Comparison of ENCODE assay signal across 8 cellular contexts in genomic region chr12:57844725-57845477, GRCh38. TPM values are rescaled to one million over a fixed set of nuclear protein-coding genes. Genes with fewer than 3 reads are reported as not detected.
DNase-seq lines count a peak whose midpoint lies in the region; ATAC-seq and TF ChIP-seq lines count a peak whose summit lies in the region.

No MANE protein-coding gene starts in this region.

- no peaks in the 10 kb centered on the region for H3K9me3 Mint-ChIP-seq in activated T-helper 1 cell treated with anti-CD3 and anti-CD28 coated beads, Interleukin-12 subunit alpha, Interleukin-12 subunit beta, Interleukin-2, Interleukin-4 antibody, amounts not matched to agents 30 ng/mL and 10 ng/mL and 1 ng/mL, durations not matched to agents 14 hours and 24 hours and 36 hours
- no peaks in the 10 kb centered on the region for H3K9me3 Mint-ChIP-seq in nephron progenitor cell

- H3K9me2 ChIP-seq in Karpas-422 (replicated peaks; ENCODE audit: insufficient read depth, low read length) = no peaks in the 10 kb centered on the region

- peak overlapping the region; percentile 94; the same call in 1 of the 2 replicates for H2AFZ ChIP-seq in Karpas-422 (ENCODE audit: low read length)

- no peaks in the 10 kb centered on the region for H3K9me3 ChIP-seq in Karpas-422 (ENCODE audit: low read length)

- ATAC-seq in GM21360 (IDR thresholded peaks at IDR 0.05; ENCODE audit: unreplicated experiment) = peak; percentile 27

- H3K36me3 Mint-ChIP-seq in activated T-helper 1 cell treated with anti-CD3 and anti-CD28 coated beads, Interleukin-12 subunit alpha, Interleukin-12 subunit beta, Interleukin-2, Interleukin-4 antibody, amounts not matched to agents 30 ng/mL and 10 ng/mL and 1 ng/mL, durations not matched to agents 14 hours and 24 hours and 36 hours (ENCODE audit: low read depth) = peaks cover 9% of the 10 kb centered on the region
- H3K36me3 Mint-ChIP-seq in nephron progenitor cell (ENCODE audit: low read depth) = no peaks in the 10 kb centered on the region

- H3K79me2 ChIP-seq in Karpas-422 (ENCODE audit: low read length) = no peaks in the 10 kb centered on the region

- H3K4me3 ChIP-seq in Karpas-422 (ENCODE audit: low read length) = peak overlapping the region; percentile 96
- peak overlapping the region; percentile 100 for H3K4me3 ChIP-seq in fibroblast of villous mesenchyme (ENCODE audit: low read depth, low read length)

- H3K4me1 Mint-ChIP-seq in activated T-helper 1 cell treated with anti-CD3 and anti-CD28 coated beads, Interleukin-12 subunit alpha, Interleukin-12 subunit beta, Interleukin-2, Interleukin-4 antibody, amounts not matched to agents 30 ng/mL and 10 ng/mL and 1 ng/mL, durations not matched to agents 14 hours and 24 hours and 36 hours (ENCODE audit: low read depth) = peaks cover 51% of the 10 kb centered on the region
- H3K4me1 Mint-ChIP-seq in nephron progenitor cell = peaks cover 72% of the 10 kb centered on the region

- H3K9ac ChIP-seq in Karpas-422 (ENCODE audit: low read length) = peak overlapping the region; percentile 84

- peak overlapping the region; percentile 87 for H3K27ac Mint-ChIP-seq in activated T-helper 1 cell treated with anti-CD3 and anti-CD28 coated beads, Interleukin-12 subunit alpha, Interleukin-12 subunit beta, Interleukin-2, Interleukin-4 antibody, amounts not matched to agents 30 ng/mL and 10 ng/mL and 1 ng/mL, durations not matched to agents 14 hours and 24 hours and 36 hours
- peak overlapping the region; percentile 99 for H3K27ac Mint-ChIP-seq in nephron progenitor cell

- no peaks in the 10 kb centered on the region for H3K36me3 ChIP-seq in Karpas-422 (ENCODE audit: insufficient read depth, low read length)

- peaks cover 35% of the 10 kb centered on the region for H3K4me1 ChIP-seq in Karpas-422 (ENCODE audit: low read length)

- H3K4me3 Mint-ChIP-seq in activated T-helper 1 cell treated with anti-CD3 and anti-CD28 coated beads, Interleukin-12 subunit alpha, Interleukin-12 subunit beta, Interleukin-2, Interleukin-4 antibody, amounts not matched to agents 30 ng/mL and 10 ng/mL and 1 ng/mL, durations not matched to agents 14 hours and 24 hours and 36 hours = peak overlapping the region; percentile 85
- H3K4me3 Mint-ChIP-seq in nephron progenitor cell = peak overlapping the region; percentile 92

- TF ChIP-seq CTCF in fibroblast of villous mesenchyme (IDR thresholded peaks at IDR 0.05; ENCODE audit: insufficient read depth, low read depth, low read length) (no peak), nephron progenitor cell (IDR thresholded peaks at IDR 0.05) (no peak)

- DNase-seq in COLO668 (lab: John Stamatoyannopoulos, UW; ENCODE audit: unreplicated experiment) (peak; percentile 30), Karpas-422 (no peak), fibroblast of villous mesenchyme (ENCODE audit: low read depth) (peak; percentile 93), nephron progenitor cell (peak; percentile 62), T1000 (lab: John Stamatoyannopoulos, UW) (no peak), cerebellar nuclear complex (lab: John Stamatoyannopoulos, UW) (no peak)
- no peak for DNase-seq in activated T-helper 1 cell treated with anti-CD3 and anti-CD28 coated beads, Interleukin-12 subunit alpha, Interleukin-12 subunit beta, Interleukin-2, Interleukin-4 antibody, amounts not matched to agents 30 ng/mL and 10 ng/mL and 1 ng/mL, durations not matched to agents 14 hours and 24 hours and 36 hours (ENCODE audit: low spot score)

- intact Hi-C loops in activated T-helper 1 cell treated with anti-CD3 and anti-CD28 coated beads, Interleukin-12 subunit alpha, Interleukin-12 subunit beta, Interleukin-2, Interleukin-4 antibody, amounts not matched to agents 30 ng/mL and 10 ng/mL and 1 ng/mL, durations not matched to agents 14 hours and 24 hours and 36 hours (cut with micrococcal nuclease) = loop anchor here (1.0 to 5.0 kb wide), 4 partner anchors 14 to 577 kb away; partner anchors contain the start of genes ARHGAP9, DDIT3 and MBD6

- no peak overlapping the region for H3K27ac ChIP-seq in Karpas-422 (ENCODE audit: low read length)

- peaks cover 3% of the 10 kb centered on the region for H3K27me3 Mint-ChIP-seq in activated T-helper 1 cell treated with anti-CD3 and anti-CD28 coated beads, Interleukin-12 subunit alpha, Interleukin-12 subunit beta, Interleukin-2, Interleukin-4 antibody, amounts not matched to agents 30 ng/mL and 10 ng/mL and 1 ng/mL, durations not matched to agents 14 hours and 24 hours and 36 hours (ENCODE audit: insufficient read depth)
- H3K27me3 Mint-ChIP-seq in nephron progenitor cell (ENCODE audit: low read depth, poor library complexity) = peaks cover 3% of the 10 kb centered on the region

- peaks cover 26% of the 10 kb centered on the region; the same call in 1 of the 2 replicates for H4K20me1 ChIP-seq in Karpas-422 (ENCODE audit: insufficient read depth, low read depth, low read length)

- no peaks in the 10 kb centered on the region for H3K27me3 ChIP-seq in Karpas-422 (ENCODE audit: low read length)

- peak overlapping the region; percentile 98 for H3K4me2 ChIP-seq in Karpas-422 (ENCODE audit: low read depth, low read length, poor library complexity, severe bottlenecking)

RNA-seq across cellular contexts. Expression of gene CTDSP2, which starts 1.6 kb away (rescaled TPM):
- total RNA-seq in Karpas-422 (2014; rRNA removed; shearing (Covaris generic); ENCODE audit: low replicate concordance) = 10.9 and 14.2 TPM in 2 replicates
- 96.5 and 99.6 TPM in 2 replicates for total RNA-seq in activated T-helper 1 cell treated with anti-CD3 and anti-CD28 coated beads, Interleukin-12 subunit alpha, Interleukin-12 subunit beta, Interleukin-2, Interleukin-4 antibody, amounts not matched to agents 30 ng/mL and 10 ng/mL and 1 ng/mL, durations not matched to agents 14 hours and 24 hours and 36 hours
- total RNA-seq in fibroblast of villous mesenchyme = 64.8 and 76.0 TPM in 2 replicates

RNA-seq across cellular contexts. Expression of gene AVIL, which starts 26.4 kb away (rescaled TPM):
- total RNA-seq in Karpas-422 (2014; rRNA removed; shearing (Covaris generic); ENCODE audit: low replicate concordance) = 1.7 TPM in 1 of 2 replicates, not detected in the other
- 2.0 and 3.1 TPM in 2 replicates for total RNA-seq in activated T-helper 1 cell treated with anti-CD3 and anti-CD28 coated beads, Interleukin-12 subunit alpha, Interleukin-12 subunit beta, Interleukin-2, Interleukin-4 antibody, amounts not matched to agents 30 ng/mL and 10 ng/mL and 1 ng/mL, durations not matched to agents 14 hours and 24 hours and 36 hours
- 2.9 and 4.3 TPM in 2 replicates for total RNA-seq in fibroblast of villous mesenchyme

Comparison
In these comparisons a context has a peak if more than half of its experiments do, and no peak if none do; other contexts are left out.
1. DNase-seq: peak in COLO668 (single experiment), fibroblast of villous mesenchyme (single experiment) and nephron progenitor cell (single experiment); none in Karpas-422 (single experiment), activated T-helper 1 cell treated with anti-CD3 and anti-CD28 coated beads, Interleukin-12 subunit alpha, Interleukin-12 subunit beta, Interleukin-2, Interleukin-4 antibody, amounts not matched to agents 30 ng/mL and 10 ng/mL and 1 ng/mL, durations not matched to agents 14 hours and 24 hours and 36 hours (single experiment), T1000 (single experiment) and cerebellar nuclear complex (0 of 2).